In the genomic region with DNA sequence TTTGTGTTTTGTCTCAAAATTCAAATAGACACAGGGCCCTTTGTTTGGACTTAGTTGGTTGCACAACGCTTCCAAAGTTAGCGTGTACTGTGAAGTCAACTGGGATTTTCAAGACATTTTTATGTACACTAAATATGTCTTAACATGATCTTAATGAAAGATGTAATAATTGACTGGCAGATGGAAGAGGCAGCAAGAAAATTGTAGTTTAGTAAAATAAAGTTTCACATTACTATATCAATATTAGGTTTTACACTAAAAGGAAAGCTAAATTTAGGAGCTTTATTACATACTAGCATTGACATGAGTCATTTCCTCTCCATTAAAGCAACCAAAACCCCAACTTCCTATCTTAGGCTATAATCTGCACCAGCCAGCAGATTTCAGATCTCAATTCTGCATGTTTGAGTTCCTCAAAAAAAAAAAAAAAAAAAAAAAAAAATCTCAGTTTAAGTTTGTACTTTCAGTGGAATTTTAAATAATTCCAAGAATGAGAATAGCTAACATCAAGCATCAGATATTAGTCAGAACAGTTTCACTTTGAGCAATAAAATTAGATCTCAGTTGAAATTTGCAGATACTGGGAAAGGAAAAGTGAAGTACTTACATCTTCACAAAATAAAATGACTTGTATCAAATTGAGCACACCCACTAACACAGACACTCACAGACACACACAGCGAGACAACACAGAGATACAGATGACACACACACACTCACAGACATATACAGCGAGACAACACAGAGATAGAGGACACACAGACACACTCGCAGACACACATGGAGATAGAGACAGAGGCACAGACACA, we compare ENCODE assay signal across 8 cellular contexts.
DNase-seq lines count a peak whose midpoint lies in the region; ATAC-seq and TF ChIP-seq lines count a peak whose summit lies in the region.

No MANE protein-coding gene starts in this region.

- H3K14ac ChIP-seq in neuronal stem cell (ENCODE audit: low read length) = no peak overlapping the region

- CTCF ChIA-PET in A673 (lab: Charles Lee) = no interaction called here

- H3K9ac ChIP-seq in neuronal stem cell (ENCODE audit: low read depth, low read length, poor library complexity) = no peak overlapping the region

- H2AFZ ChIP-seq in neuronal stem cell (ENCODE audit: low read length) = no peak overlapping the region

- TF ChIP-seq CTCF in A673 (conservative IDR thresholded peaks at IDR 0.05; ENCODE audit: low read depth, low read length) = no peak
- no peak for TF ChIP-seq CTCF in RWPE2 (IDR thresholded peaks at IDR 0.05; ENCODE audit: poor library complexity, severe bottlenecking)

- H3K9me3 ChIP-seq in A673 (ENCODE audit: low read depth, low read length, poor library complexity, severe bottlenecking) = peaks cover under 1% of the 10 kb centered on the region
- H3K9me3 ChIP-seq in RWPE2 (ENCODE audit: severe bottlenecking) = no peaks in the 10 kb centered on the region
- H3K9me3 ChIP-seq in effector memory CD4-positive, alpha-beta T cell (ENCODE audit: control insufficient read depth, low read length) = no peaks in the 10 kb centered on the region
- H3K9me3 ChIP-seq in neuronal stem cell (replicated peaks in 1 of 2; ENCODE audit: control insufficient read depth in 2 of 2, insufficient read depth in 1 of 2, low read depth in 1 of 2, low read length in 2 of 2) = peaks cover under 1 to 5% of the 10 kb centered on the region in 2 donors

- H3K4me1 ChIP-seq in A673 (ENCODE audit: insufficient read depth, low read length, poor library complexity, severe bottlenecking) (peaks cover 27% of the 10 kb centered on the region), RWPE2 (ENCODE audit: insufficient read depth, poor library complexity, severe bottlenecking) (peaks cover 17% of the 10 kb centered on the region), neuronal stem cell (ENCODE audit: control insufficient read depth in 2 of 2, insufficient read depth in 1 of 2, low read depth in 1 of 2, low read length in 2 of 2) (peaks cover 2 to 6% of the 10 kb centered on the region in 2 donors)
- H3K4me1 ChIP-seq in effector memory CD4-positive, alpha-beta T cell (ENCODE audit: control insufficient read depth, insufficient read depth, low read length, poor library complexity, severe bottlenecking) = peaks cover 32% of the 10 kb centered on the region

- H2AK5ac ChIP-seq in neuronal stem cell (ENCODE audit: low read depth, low read length) = no peak overlapping the region

- H2BK120ac ChIP-seq in neuronal stem cell (ENCODE audit: low read depth, low read length) = no peak overlapping the region

- ATAC-seq in GM18520 (IDR thresholded peaks at IDR 0.05; ENCODE audit: unreplicated experiment) = peak; percentile 58
- peak; percentile 45 for ATAC-seq in HG03045 (IDR thresholded peaks at IDR 0.05; ENCODE audit: unreplicated experiment)
- ATAC-seq in RWPE2 (ENCODE audit: low read depth) = peak; percentile 95

- H3K18ac ChIP-seq in neuronal stem cell (ENCODE audit: low read length) = no peak overlapping the region

- H2BK15ac ChIP-seq in neuronal stem cell (ENCODE audit: low read length) = no peak overlapping the region

- POLR2A ChIA-PET in A673 (lab: Charles Lee; ENCODE audit: low non-redundant PET) = interaction anchor here (0.6 to 0.7 kb wide), 2 partner anchors 16 to 74 kb away, joined by 4 to 6 read pairs; no protein-coding TSS in a partner anchor

- H3K4me3 ChIP-seq in A673 (ENCODE audit: low read depth, low read length, poor library complexity, severe bottlenecking) (peak overlapping the region; percentile 10), RWPE2 (ENCODE audit: severe bottlenecking) (no peak overlapping the region), neuronal stem cell (ENCODE audit: low read length in 2 of 2) (peak overlapping the region in 1 of 2 donors; percentile 26)
- peak overlapping the region; percentile 13 for H3K4me3 ChIP-seq in effector memory CD4-positive, alpha-beta T cell (ENCODE audit: insufficient read depth, low read depth, low read length, poor library complexity, severe bottlenecking)

- H3K36me3 ChIP-seq in A673 (ENCODE audit: insufficient read depth, low read length, poor library complexity, severe bottlenecking) (no peaks in the 10 kb centered on the region), RWPE2 (ENCODE audit: low read depth) (no peaks in the 10 kb centered on the region), neuronal stem cell (replicated peaks in 1 of 2; ENCODE audit: control insufficient read depth in 2 of 2, insufficient read depth in 2 of 2, low read length in 2 of 2) (no peaks in the 10 kb centered on the region)
- no peaks in the 10 kb centered on the region for H3K36me3 ChIP-seq in effector memory CD4-positive, alpha-beta T cell (ENCODE audit: control insufficient read depth, insufficient read depth, low read length)

- no peak overlapping the region for H2BK5ac ChIP-seq in neuronal stem cell (ENCODE audit: low read length)

- DNase-seq in A673 (ENCODE audit: low spot score) (peak; percentile 94), RWPE2 (ENCODE audit: low spot score) (no peak), neuronal stem cell (ENCODE audit: low spot score) (no peak), NCI-H2196 treated with DMSO at 0.1 percent for 48 hours (lab: John Stamatoyannopoulos, UW; ENCODE audit: unreplicated experiment) (no peak), NCI-H146 treated with DMSO at 0.1 percent for 48 hours (lab: John Stamatoyannopoulos, UW; ENCODE audit: unreplicated experiment) (no peak)
- peak in 1 of 3 donors; percentile 32 for DNase-seq in effector memory CD4-positive, alpha-beta T cell

- H3K4ac ChIP-seq in neuronal stem cell (ENCODE audit: low read length) = no peak overlapping the region

- no peak overlapping the region for H2BK12ac ChIP-seq in neuronal stem cell (ENCODE audit: low read length)

- H3K4me2 ChIP-seq in neuronal stem cell (ENCODE audit: insufficient read depth, low read length, poor library complexity, severe bottlenecking) = no peak overlapping the region

- no TSS peak for BruUV-seq in A673 (replicated peaks; lab: Mats Ljungman, UMichigan)

- peak overlapping the region; percentile 84 for H3K27ac ChIP-seq in A673 (ENCODE audit: low read depth, low read length, poor library complexity, severe bottlenecking)
- H3K27ac ChIP-seq in RWPE2 (ENCODE audit: poor library complexity, severe bottlenecking) = peak overlapping the region; percentile 84
- peak overlapping the region; percentile 62 for H3K27ac ChIP-seq in effector memory CD4-positive, alpha-beta T cell (ENCODE audit: insufficient read depth, low read length, poor library complexity, severe bottlenecking)
- H3K27ac ChIP-seq in neuronal stem cell (replicated peaks; ENCODE audit: low read length) = no peak overlapping the region

- no peaks in the 10 kb centered on the region for H3K79me1 ChIP-seq in neuronal stem cell (ENCODE audit: low read depth, low read length)

- H4K91ac ChIP-seq in neuronal stem cell (ENCODE audit: low read depth, low read length, poor library complexity) = peak overlapping the region; percentile 15

- intact Hi-C loops in A673 (cut with micrococcal nuclease; ENCODE audit: unreplicated experiment) = no loop called here

- no peak overlapping the region for H3K23ac ChIP-seq in neuronal stem cell (ENCODE audit: low read depth, low read length, poor library complexity)

- H4K8ac ChIP-seq in neuronal stem cell (ENCODE audit: low read depth, low read length) = peak overlapping the region; percentile 52

- H3K27me3 ChIP-seq in A673 (replicated peaks; ENCODE audit: insufficient read depth, low read depth, low read length, poor library complexity) (no peaks in the 10 kb centered on the region), RWPE2 (ENCODE audit: insufficient read depth, poor library complexity, severe bottlenecking) (no peaks in the 10 kb centered on the region), neuronal stem cell (ENCODE audit: control insufficient read depth in 3 of 3, insufficient read depth in 3 of 3, low read depth in 1 of 3, low read length in 3 of 3) (no peaks in the 10 kb centered on the region)
- H3K27me3 ChIP-seq in effector memory CD4-positive, alpha-beta T cell (replicated peaks; ENCODE audit: control insufficient read depth, insufficient read depth, low read length, poor library complexity, severe bottlenecking) = no peaks in the 10 kb centered on the region

- no CpG with 5 or more reads among the region's 5 CpGs for WGBS in neuronal stem cell (ENCODE audit: extremely low coverage in 2 of 2, insufficient read length in 2 of 2, insufficient replicate concordance in 1 of 2), 2 donors

Comparison
In these comparisons a context has a peak if more than half of its experiments do, and no peak if none do; other contexts are left out.
1. ATAC-seq: peak in every context shown above with its lines; median percentile 95 in RWPE2; 58 in GM18520; 45 in HG03045.